Comparison of ENCODE assay signal across 8 cellular contexts in genomic region chr13:73765651-73766384, GRCh38.
DNase-seq lines count a peak whose midpoint lies in the region; ATAC-seq, FAIRE-seq and TF ChIP-seq lines count a peak whose summit lies in the region.

No MANE protein-coding gene starts in this region.

- H3K4me3 ChIP-seq in bronchial epithelial cell (ENCODE audit: low read depth, low read length) (no peak overlapping the region), kidney epithelial cell (ENCODE audit: low read depth, low read length) (no peak overlapping the region)

- TF ChIP-seq CTCF in CD4-positive, alpha-beta T cell (IDR thresholded peaks at IDR 0.05), result no peak
- TF ChIP-seq CTCF in bronchial epithelial cell (IDR thresholded peaks at IDR 0.05; ENCODE audit: insufficient read depth, low read length, severe bottlenecking) (no peak), kidney epithelial cell (IDR thresholded peaks at IDR 0.05; ENCODE audit: insufficient read depth, low read length, poor library complexity, severe bottlenecking) (no peak), GM13976 (IDR thresholded peaks at IDR 0.05; ENCODE audit: borderline replicate concordance, control extremely low read depth, extremely low read depth, insufficient read depth, missing control alignments) (no peak)

- H3K4me3 Mint-ChIP-seq in CD4-positive, alpha-beta T cell, result peak overlapping the region; percentile 79

- H3K4me1 Mint-ChIP-seq in CD4-positive, alpha-beta T cell (ENCODE audit: low read depth), result peaks cover 82% of the 10 kb centered on the region

- peak overlapping the region; percentile 83 for H3K27ac ChIP-seq in CD4-positive, alpha-beta T cell (ENCODE audit: low read depth, low read length)

- H3K36me3 ChIP-seq in bronchial epithelial cell (ENCODE audit: control insufficient read depth, insufficient read depth, low read length) (no peaks in the 10 kb centered on the region), kidney epithelial cell (ENCODE audit: control insufficient read depth, insufficient read depth, low read length) (no peaks in the 10 kb centered on the region)

- intact Hi-C loops in CD4-positive, alpha-beta T cell (cut with DNase I, micrococcal nuclease), result loop anchor here in 1 of 2 experiments (1.0 to 10.0 kb wide), 8 partner anchors 12 to 521 kb away; partner anchors contain the start of gene KLF12

- no peaks in the 10 kb centered on the region for H3K27me3 ChIP-seq in CD4-positive, alpha-beta T cell (ENCODE audit: control insufficient read depth, insufficient read depth, low read length)
- H3K27me3 ChIP-seq in bronchial epithelial cell (ENCODE audit: control insufficient read depth, insufficient read depth, low read length), result no peaks in the 10 kb centered on the region
- no peaks in the 10 kb centered on the region for H3K27me3 ChIP-seq in kidney epithelial cell (ENCODE audit: control insufficient read depth, insufficient read depth, low read length)

- H3K9me3 ChIP-seq in CD4-positive, alpha-beta T cell (ENCODE audit: control insufficient read depth, low read length), result no peaks in the 10 kb centered on the region

- peak; percentile 87 for ATAC-seq in CD4-positive, alpha-beta T cell (ENCODE audit: poor library complexity)
- ATAC-seq in GM21737 (IDR thresholded peaks at IDR 0.05; ENCODE audit: unreplicated experiment), result peak; percentile 83

- peak; percentile 71 to 91 (median 89) for DNase-seq in CD4-positive, alpha-beta T cell
- DNase-seq in NCI-H1417 (lab: John Stamatoyannopoulos, UW) (peak; percentile 94 to 100 (median 97)), bronchial epithelial cell (ENCODE audit: low read depth) (peak; percentile 15), kidney epithelial cell (ENCODE audit: low read depth) (peak; percentile 71), GM13976 (ENCODE audit: low spot score) (no peak)
- peak; percentile 9 to 81 (median 46) for DNase-seq in activated CD4-positive, CD25-positive, alpha-beta regulatory T cell (lab: John Stamatoyannopoulos, UW)
- DNase-seq in stimulated activated CD4-positive, alpha-beta T cell treated with anti-CD3 and anti-CD28 coated beads, Interleukin-12 subunit alpha, Interleukin-12 subunit beta, amount 100 ng/mL, for 24 hours (ENCODE audit: low read depth in 2 of 2), result peak; percentile 30 to 50

- POLR2A ChIA-PET in CD4-positive, alpha-beta T cell (lab: Charles Lee), result interaction anchor here (0.6 to 3.6 kb wide), 41 partner anchors 8 to 1562 kb away, joined by 3 to 54 read pairs (median 4); partner anchors contain the start of genes KLF12 and KLF5

- H3K27ac Mint-ChIP-seq in CD4-positive, alpha-beta T cell, result peak overlapping the region; percentile 98

- CTCF ChIA-PET in CD4-positive, alpha-beta T cell (lab: Charles Lee), result interaction anchor here (0.8 to 2.3 kb wide), 4 partner anchors 10 to 50 kb away, joined by 3 to 5 read pairs (median 3); no protein-coding TSS in a partner anchor

- in situ Hi-C loops in GM13976 (cut with MboI; ENCODE audit: low sequenced_read_pairs, unreplicated experiment), result no loop called here

- peaks cover 57% of the 10 kb centered on the region for H3K36me3 Mint-ChIP-seq in CD4-positive, alpha-beta T cell (ENCODE audit: low read depth)

- H3K9me3 Mint-ChIP-seq in CD4-positive, alpha-beta T cell, result peaks cover 5% of the 10 kb centered on the region

- no peaks in the 10 kb centered on the region for H3K27me3 Mint-ChIP-seq in CD4-positive, alpha-beta T cell

- no peak for FAIRE-seq in bronchial epithelial cell (lab: Jason Lieb, UNC)
